Comparison of ENCODE assay signal across 28 cellular contexts in genomic region chr11:126611438-126611837, GRCh38.
"Had no signal": no experiment of that assay in that cellular context is flagged by ENCODE, and none has a peak within 500 bp of the region (broad histone marks: within the 10 kb centered on the region; RNA-seq: fewer than 3 reads in every experiment).

No MANE protein-coding gene starts in this region.

- H2AFZ ChIP-seq: parathyroid adenoma had no signal

- ATAC-seq: naive thymus-derived CD8-positive, alpha-beta T cell; psoas muscle; right cardiac atrium; sciatic nerve; stimulated activated naive B cell treated with anti-CD40 and anti-IgM and Interleukin-4, amounts not matched to agents 10 μg/mL and 1 μg/mL and 100 μg/mL, for 72 hours had no signal

- H3K4me3 ChIP-seq: ovary, psoas muscle, skin epidermis, smooth muscle cell, spleen, stomach, thoracic aorta, thyroid gland, tibial nerve, upper lobe of left lung, vagina had no signal

- DNase-seq: naive B cell; naive thymus-derived CD8-positive, alpha-beta T cell; nephron progenitor cell; occipital lobe; ovary; posterior cingulate gyrus; psoas muscle; right cardiac atrium; spleen; stimulated activated CD4-positive, alpha-beta T cell treated with anti-CD3 and anti-CD28 coated beads, Interleukin-12 subunit alpha, Interleukin-12 subunit beta, amount 100 ng/mL, for 4 hours; stimulated activated CD4-positive, alpha-beta T cell treated with anti-CD3 and anti-CD28 coated beads, Interleukin-1b, Interleukin-23, amount 100 ng/mL, for 48 hours; stimulated activated CD4-positive, alpha-beta T cell treated with anti-CD3 and anti-CD28 coated beads, Interleukin-4, amount 100 ng/mL, for 1 hour; stimulated activated CD4-positive, alpha-beta T cell treated with anti-CD3 and anti-CD28 coated beads, Interleukin-4, amount 100 ng/mL, for 4 hours; stimulated activated CD8-positive, alpha-beta memory T cell treated with anti-CD3 and anti-CD28 coated beads, Interleukin-4, amount 100 ng/mL, for 48 hours; stimulated activated naive B cell treated with anti-CD40 and anti-IgM and Interleukin-4, amounts not matched to agents 10 μg/mL and 1 μg/mL and 100 μg/mL, for 72 hours; stimulated activated naive CD4-positive, alpha-beta T cell treated with Interleukin-2 at 50 U/mL for 16 hours; stomach; thyroid gland; trophoblast cell; upper lobe of left lung had no signal

- H3K4me1 ChIP-seq: parathyroid adenoma, psoas muscle, thyroid gland, upper lobe of left lung, vagina had no signal

- H3K79me2 ChIP-seq: parathyroid adenoma had no signal

- H3K9ac ChIP-seq: parathyroid adenoma had no signal

- H3K9me3 ChIP-seq: ovary, psoas muscle, spleen, stomach, thoracic aorta, thyroid gland, tibial nerve, upper lobe of left lung, vagina had no signal

- H3K36me3 ChIP-seq: ovary, spleen, stomach, thoracic aorta, thyroid gland, tibial nerve, upper lobe of left lung, vagina had no signal

- H3K27ac ChIP-seq: ovary, parathyroid adenoma, psoas muscle, skin epidermis, spleen, stomach, thoracic aorta, thyroid gland, tibial nerve, upper lobe of left lung, vagina had no signal

- H3K4me2 ChIP-seq: smooth muscle cell had no signal

- FAIRE-seq: urothelium cell line had no signal

- H3K27me3 ChIP-seq: ovary, thyroid gland, upper lobe of left lung, vagina had no signal
